ENCODE assay signal across 15 cellular contexts in genomic region chr12:29656762-29657538, GRCh38.
A peak's percentile ranks its signal among the peaks of the same experiment; 100 is the strongest.
DNase-seq lines count a peak whose midpoint lies in the region; ATAC-seq and TF ChIP-seq lines count a peak whose summit lies in the region.
"Had no signal": no experiment of that assay in that cellular context is flagged by ENCODE, and none has a peak within 500 bp of the region (broad histone marks: within the 10 kb centered on the region; RNA-seq: fewer than 3 reads in every experiment).

No MANE protein-coding gene starts in this region.

- no peak overlapping the region for H3K9ac ChIP-seq in endodermal cell (ENCODE audit: extremely low read depth, low read length, poor library complexity, severe bottlenecking)
- H3K9ac ChIP-seq: BLaER1 had no signal

- TF ChIP-seq CTCF in endodermal cell (conservative IDR thresholded peaks at IDR 0.05) (peak; percentile 36), left ventricle myocardium inferior (IDR thresholded peaks at IDR 0.05; ENCODE audit: borderline replicate concordance) (no peak), breast epithelium (IDR thresholded peaks at IDR 0.05) (no peak)

- peaks cover 62% of the 10 kb centered on the region for H3K36me3 Mint-ChIP-seq in endodermal cell (ENCODE audit: low read depth)
- H3K36me3 Mint-ChIP-seq in activated CD8-positive, alpha-beta T cell treated with anti-CD3 and anti-CD28 coated beads, Interleukin-2, amount 10 ng/mL, durations not matched to agents 7 days and 5 days (ENCODE audit: low read depth) = no peaks in the 10 kb centered on the region
- H3K36me3 Mint-ChIP-seq: CD8-positive, alpha-beta memory T cell had no signal

- H3K4me1 Mint-ChIP-seq in endodermal cell = peaks cover 9% of the 10 kb centered on the region
- H3K4me1 Mint-ChIP-seq in activated CD8-positive, alpha-beta T cell treated with anti-CD3 and anti-CD28 coated beads, Interleukin-2, amount 10 ng/mL, durations not matched to agents 7 days and 5 days (ENCODE audit: low read depth) = no peaks in the 10 kb centered on the region
- H3K4me1 Mint-ChIP-seq: CD8-positive, alpha-beta memory T cell had no signal

- WGBS in endodermal cell (ENCODE audit: insufficient coverage in 1 of 2, insufficient read length in 1 of 2), 2 experiments = 80 to 97% methylated on average over 3 of the region's 3 CpGs

- no peak overlapping the region for H3K4me3 Mint-ChIP-seq in endodermal cell
- H3K4me3 Mint-ChIP-seq in activated CD8-positive, alpha-beta T cell treated with anti-CD3 and anti-CD28 coated beads, Interleukin-2, amount 10 ng/mL, durations not matched to agents 7 days and 5 days = no peak overlapping the region
- H3K4me3 Mint-ChIP-seq: CD8-positive, alpha-beta memory T cell had no signal

- no peak overlapping the region for H3K4me3 ChIP-seq in endodermal cell (ENCODE audit: low read length)
- H3K4me3 ChIP-seq in left ventricle myocardium inferior = no peak overlapping the region
- no peak overlapping the region for H3K4me3 ChIP-seq in breast epithelium
- H3K4me3 ChIP-seq: BLaER1, GM12878 had no signal

- H3K9me3 ChIP-seq in endodermal cell (ENCODE audit: control insufficient read depth, low read length) (no peaks in the 10 kb centered on the region), left ventricle myocardium inferior (replicated peaks) (no peaks in the 10 kb centered on the region), breast epithelium (no peaks in the 10 kb centered on the region)
- H3K9me3 ChIP-seq: BLaER1 had no signal

- H3K27ac Mint-ChIP-seq in endodermal cell = no peak overlapping the region
- H3K27ac Mint-ChIP-seq in activated CD8-positive, alpha-beta T cell treated with anti-CD3 and anti-CD28 coated beads, Interleukin-2, amount 10 ng/mL, durations not matched to agents 7 days and 5 days = no peak overlapping the region
- H3K27ac Mint-ChIP-seq: CD8-positive, alpha-beta memory T cell had no signal

- peak; percentile 47 for DNase-seq in DMS 273 (lab: John Stamatoyannopoulos, UW; ENCODE audit: unreplicated experiment)
- no peak for DNase-seq in endodermal cell
- no peak for DNase-seq in left ventricle myocardium inferior
- peak; percentile 53 for DNase-seq in myocyte (ENCODE audit: low read depth)
- DNase-seq in COR-L47 (lab: John Stamatoyannopoulos, UW) = no peak
- no peak for DNase-seq in activated CD8-positive, alpha-beta T cell treated with anti-CD3 and anti-CD28 coated beads, Interleukin-2, amount 10 ng/mL, durations not matched to agents 7 days and 5 days
- no peak for DNase-seq in epidermal melanocyte (ENCODE audit: insufficient read length, low spot score)
- no peak for DNase-seq in breast epithelium (ENCODE audit: low spot score in 2 of 2)
- DNase-seq: 8988T; AML-193; CD8-positive, alpha-beta memory T cell; DMS79 had no signal

- H3K27me3 ChIP-seq in endodermal cell (ENCODE audit: control insufficient read depth, insufficient read depth, low read length, poor library complexity, severe bottlenecking) = no peaks in the 10 kb centered on the region
- no peaks in the 10 kb centered on the region for H3K27me3 ChIP-seq in left ventricle myocardium inferior (ENCODE audit: low read depth)
- no peaks in the 10 kb centered on the region for H3K27me3 ChIP-seq in breast epithelium
- H3K27me3 ChIP-seq: BLaER1 had no signal

- H3K27ac ChIP-seq in endodermal cell (ENCODE audit: low read depth, low read length) (no peak overlapping the region), left ventricle myocardium inferior (replicated peaks) (peak overlapping the region; percentile 39), breast epithelium (no peak overlapping the region)
- H3K27ac ChIP-seq: BLaER1 had no signal

- H3K27me3 Mint-ChIP-seq in endodermal cell (ENCODE audit: insufficient read depth) = no peaks in the 10 kb centered on the region
- H3K27me3 Mint-ChIP-seq in activated CD8-positive, alpha-beta T cell treated with anti-CD3 and anti-CD28 coated beads, Interleukin-2, amount 10 ng/mL, durations not matched to agents 7 days and 5 days (ENCODE audit: low read depth) = no peaks in the 10 kb centered on the region

- intact Hi-C loops in left ventricle myocardium inferior (cut with micrococcal nuclease) (no loop called here), breast epithelium (cut with DNase I; ENCODE audit: low total_unique reads) (no loop called here)

- POLR2A ChIA-PET in activated CD8-positive, alpha-beta T cell treated with anti-CD3 and anti-CD28 coated beads, Interleukin-2, amount 10 ng/mL, durations not matched to agents 7 days and 5 days (lab: Charles Lee) = no interaction called here

- H3K9me3 Mint-ChIP-seq in endodermal cell = no peaks in the 10 kb centered on the region
- H3K9me3 Mint-ChIP-seq in activated CD8-positive, alpha-beta T cell treated with anti-CD3 and anti-CD28 coated beads, Interleukin-2, amount 10 ng/mL, durations not matched to agents 7 days and 5 days (ENCODE audit: insufficient read depth) = no peaks in the 10 kb centered on the region
- H3K9me3 Mint-ChIP-seq: CD8-positive, alpha-beta memory T cell had no signal

- TF ChIP-seq POLR2A in breast epithelium (IDR thresholded peaks at IDR 0.05) = no peak

- no peak for ATAC-seq in activated CD8-positive, alpha-beta T cell treated with anti-CD3 and anti-CD28 coated beads, Interleukin-2, amount 10 ng/mL, durations not matched to agents 7 days and 5 days
- ATAC-seq: GM12878, HepG2 had no signal

- CTCF ChIA-PET in activated CD8-positive, alpha-beta T cell treated with anti-CD3 and anti-CD28 coated beads, Interleukin-2, amount 10 ng/mL, durations not matched to agents 7 days and 5 days (lab: Charles Lee) = no interaction called here

- no peaks in the 10 kb centered on the region for H3K4me1 ChIP-seq in endodermal cell (ENCODE audit: control insufficient read depth, insufficient read depth, low read length)
- peaks cover 38% of the 10 kb centered on the region for H3K4me1 ChIP-seq in left ventricle myocardium inferior
- no peaks in the 10 kb centered on the region for H3K4me1 ChIP-seq in breast epithelium
- H3K4me1 ChIP-seq: BLaER1 had no signal

- H3K36me3 ChIP-seq in endodermal cell (ENCODE audit: control insufficient read depth, insufficient read depth, low read length) = peaks cover 17% of the 10 kb centered on the region
- H3K36me3 ChIP-seq in left ventricle myocardium inferior = peaks cover 40% of the 10 kb centered on the region
- no peaks in the 10 kb centered on the region for H3K36me3 ChIP-seq in breast epithelium
- H3K36me3 ChIP-seq: BLaER1 had no signal

Comparison
In these comparisons a context has a peak if more than half of its experiments do, and no peak if none do; other contexts are left out.
1. DNase-seq: peak in DMS 273 (single experiment) and myocyte (single experiment); none in endodermal cell (single experiment), left ventricle myocardium inferior (single experiment), COR-L47 (single experiment), activated CD8-positive, alpha-beta T cell treated with anti-CD3 and anti-CD28 coated beads, Interleukin-2, amount 10 ng/mL, durations not matched to agents 7 days and 5 days (single experiment), epidermal melanocyte (single experiment) and breast epithelium (0 of 2).